ENCODE assay signal across 8 cellular contexts in genomic region chr20:1392443-1392692, GRCh38. TPM values are rescaled to one million over a fixed set of nuclear protein-coding genes. Genes with fewer than 3 reads are reported as not detected.
DNase-seq lines count a peak whose midpoint lies in the region; ATAC-seq and TF ChIP-seq lines count a peak whose summit lies in the region.

No MANE protein-coding gene starts in this region.

- H3K9me3 ChIP-seq in ectodermal cell (ENCODE audit: control insufficient read depth, low read length), result no peaks in the 10 kb centered on the region
- H3K9me3 ChIP-seq in neural cell (ENCODE audit: low read length), result no peaks in the 10 kb centered on the region

- no peaks in the 10 kb centered on the region for H3K9me2 ChIP-seq in neural cell (ENCODE audit: insufficient read depth, low read length)

- TF ChIP-seq RAD21 in neural cell (conservative IDR thresholded peaks at IDR 0.05), result no peak

- H3K79me2 ChIP-seq in neural cell (replicated peaks; ENCODE audit: insufficient read depth, low read length), result peaks cover 47% of the 10 kb centered on the region

- DNase-seq in activated T-cell treated with anti-CD3 and anti-CD28 coated beads, Interleukin-2, amount 50 U/mL, for 24 hours, result no peak
- DNase-seq in activated T-cell treated with anti-CD3 and anti-CD28 coated beads for 4 hours (no peak), NAMALWA (ENCODE audit: low spot score) (peak; percentile 27), D341Med (ENCODE audit: low spot score) (no peak), COR-L47 (lab: John Stamatoyannopoulos, UW) (no peak)

- H3K4me1 Mint-ChIP-seq in activated T-cell treated with anti-CD3 and anti-CD28 coated beads, Interleukin-2, amount 50 U/mL, for 24 hours (ENCODE audit: low read depth), result peaks cover 65% of the 10 kb centered on the region

- H3F3A ChIP-seq in neural cell (ENCODE audit: insufficient read depth, low read length, poor library complexity, severe bottlenecking), result no peaks in the 10 kb centered on the region

- no peak for TF ChIP-seq CTCF in neural cell (IDR thresholded peaks at IDR 0.05; ENCODE audit: poor library complexity, severe bottlenecking)

- 0% methylated on average over 13 of the region's 13 CpGs for WGBS in ectodermal cell, 2 experiments

- no peaks in the 10 kb centered on the region for H3K9me3 Mint-ChIP-seq in activated T-cell treated with anti-CD3 and anti-CD28 coated beads, Interleukin-2, amount 50 U/mL, for 24 hours

- H3K36me3 Mint-ChIP-seq in activated T-cell treated with anti-CD3 and anti-CD28 coated beads, Interleukin-2, amount 50 U/mL, for 24 hours (ENCODE audit: low read depth), result peaks cover 43% of the 10 kb centered on the region

- no peak for ATAC-seq in HG02623 (IDR thresholded peaks at IDR 0.05; ENCODE audit: unreplicated experiment)

- H3K9ac ChIP-seq in neural cell (ENCODE audit: low read length), result peak overlapping the region; percentile 83

- TF ChIP-seq EP300 in neural cell (conservative IDR thresholded peaks at IDR 0.05; ENCODE audit: poor library complexity, severe bottlenecking), result no peak

- peak overlapping the region; percentile 70 for H3K4me2 ChIP-seq in neural cell (ENCODE audit: low read length)

- H3K4me3 ChIP-seq in ectodermal cell (ENCODE audit: insufficient read depth, low read depth, low read length), result peak overlapping the region; percentile 81
- peak overlapping the region; percentile 82 for H3K4me3 ChIP-seq in neural cell (ENCODE audit: low read length)

- H3K27ac Mint-ChIP-seq in activated T-cell treated with anti-CD3 and anti-CD28 coated beads, Interleukin-2, amount 50 U/mL, for 24 hours, result peak overlapping the region; percentile 95

- H3K27me3 Mint-ChIP-seq in activated T-cell treated with anti-CD3 and anti-CD28 coated beads, Interleukin-2, amount 50 U/mL, for 24 hours, result no peaks in the 10 kb centered on the region

- H3K36me3 ChIP-seq in ectodermal cell (ENCODE audit: control insufficient read depth, insufficient read depth, low read length) (no peaks in the 10 kb centered on the region), neural cell (ENCODE audit: insufficient read depth, low read length) (no peaks in the 10 kb centered on the region)

- peaks cover 18% of the 10 kb centered on the region for H3K4me1 ChIP-seq in ectodermal cell (ENCODE audit: control insufficient read depth, insufficient read depth, low read length)

- peak overlapping the region; percentile 51 for H2AFZ ChIP-seq in neural cell (ENCODE audit: low read depth, low read length)

- H3K4me3 Mint-ChIP-seq in activated T-cell treated with anti-CD3 and anti-CD28 coated beads, Interleukin-2, amount 50 U/mL, for 24 hours, result peak overlapping the region; percentile 91

- no peak overlapping the region for H3K27ac ChIP-seq in ectodermal cell (ENCODE audit: insufficient read depth, low read depth, low read length, poor library complexity, severe bottlenecking)
- H3K27ac ChIP-seq in neural cell (ENCODE audit: low read length), result no peak overlapping the region

- H4K20me1 ChIP-seq in neural cell (ENCODE audit: insufficient read depth), result no peaks in the 10 kb centered on the region

- H3K27me3 ChIP-seq in ectodermal cell (ENCODE audit: control insufficient read depth, insufficient read depth, low read length, poor library complexity, severe bottlenecking), result peaks cover 33% of the 10 kb centered on the region
- H3K27me3 ChIP-seq in neural cell (ENCODE audit: insufficient read depth, low read depth, low read length), result peaks cover 17% of the 10 kb centered on the region

TF ChIP-seq in neural cell, 6 proteins besides CTCF, POLR2A, EP300 and RAD21:
- TF ChIP-seq POLR2AphosphoS5 (IDR thresholded peaks at IDR 0.05) (no peak), REST (IDR thresholded peaks at IDR 0.05; ENCODE audit: borderline replicate concordance) (peak; percentile 1)

RNA-seq across cellular contexts. Expression of gene FKBP1A, which starts 0.5 kb away (rescaled TPM):
- polyA plus RNA-seq in ectodermal cell (2013, experiment 1 of 4), result 239 TPM
- 230 TPM for polyA plus RNA-seq in ectodermal cell (2013, experiment 2 of 4)
- 183 TPM for polyA plus RNA-seq in ectodermal cell (2013, experiment 3 of 4)
- polyA plus RNA-seq in ectodermal cell (2013, experiment 4 of 4), result 182 TPM
- polyA plus RNA-seq in neural cell, result 150 and 156 TPM in 2 replicates
- 76.6 and 77.4 TPM in 2 replicates for polyA minus RNA-seq in neural cell
